Comparison of ENCODE assay signal across 25 cellular contexts in genomic region chr7:32248505-32248904, GRCh38.
DNase-seq lines count a peak whose midpoint lies in the region; ATAC-seq, FAIRE-seq and TF ChIP-seq lines count a peak whose summit lies in the region.
"Had no signal": no experiment of that assay in that cellular context is flagged by ENCODE, and none has a peak within 500 bp of the region (broad histone marks: within the 10 kb centered on the region; RNA-seq: fewer than 3 reads in every experiment).

No MANE protein-coding gene starts in this region.

- WGBS in heart left ventricle, 4 donors: 35 to 66% (median 56%) methylated on average over 2 of the region's 2 CpGs
- WGBS in small intestine, 3 donors: 57 to 72% (median 63%) methylated on average over 2 of the region's 2 CpGs

- no peak for TF ChIP-seq POLR2A in heart left ventricle (IDR thresholded peaks at IDR 0.05)

- H3K9me3 ChIP-seq in heart left ventricle (no peaks in the 10 kb centered on the region), left ventricle myocardium inferior (replicated peaks) (no peaks in the 10 kb centered on the region), small intestine (ENCODE audit: control insufficient read depth, low read depth) (no peaks in the 10 kb centered on the region)
- H3K9me3 ChIP-seq: A549; BE2C; BLaER1 treated with 17β-estradiol and CSF1 and Interleukin-3, amounts not matched to agents 10 nM and 100 nM had no signal

- ATAC-seq in Right ventricle myocardium superior (ENCODE audit: poor library complexity): peak; percentile 74
- ATAC-seq in heart left ventricle: peak in 3 of 4 donors; percentile 20 to 55 (median 47)
- ATAC-seq: A549 had no signal

- H3K27me3 ChIP-seq in heart left ventricle (no peaks in the 10 kb centered on the region), left ventricle myocardium inferior (ENCODE audit: low read depth) (peaks cover 20% of the 10 kb centered on the region), small intestine (ENCODE audit: control insufficient read depth in 2 of 2, insufficient read depth in 2 of 2, low read length in 2 of 2) (peaks cover 0 to 3% of the 10 kb centered on the region in 2 donors)
- H3K27me3 ChIP-seq: BE2C; BLaER1 treated with 17β-estradiol and CSF1 and Interleukin-3, amounts not matched to agents 10 nM and 100 nM had no signal

- H3K36me3 ChIP-seq in heart left ventricle: no peaks in the 10 kb centered on the region
- no peaks in the 10 kb centered on the region for H3K36me3 ChIP-seq in left ventricle myocardium inferior
- no peaks in the 10 kb centered on the region for H3K36me3 ChIP-seq in small intestine (ENCODE audit: control insufficient read depth in 2 of 2, insufficient read depth in 2 of 2, low read length in 2 of 2)
- H3K36me3 ChIP-seq: BE2C; BLaER1 treated with 17β-estradiol and CSF1 and Interleukin-3, amounts not matched to agents 10 nM and 100 nM had no signal

- H3K4me3 ChIP-seq in heart left ventricle (no peak overlapping the region), left ventricle myocardium inferior (no peak overlapping the region), small intestine (ENCODE audit: low read depth in 1 of 2, low read length in 2 of 2) (no peak overlapping the region)
- H3K4me3 ChIP-seq: A549; BLaER1 treated with 17β-estradiol and CSF1 and Interleukin-3, amounts not matched to agents 10 nM and 100 nM; GM23248 had no signal

- FAIRE-seq in urothelium cell line (lab: Jason Lieb, UNC): peak; percentile 48
- FAIRE-seq in small intestine (lab: Jason Lieb, UNC): no peak
- FAIRE-seq: A549, GM12891, GM18507, H1 had no signal

- H3K4me1 ChIP-seq in heart left ventricle: peaks cover 0 to 21% (median 0%) of the 10 kb centered on the region in 12 donors
- peaks cover 16% of the 10 kb centered on the region for H3K4me1 ChIP-seq in left ventricle myocardium inferior
- no peaks in the 10 kb centered on the region for H3K4me1 ChIP-seq in small intestine (ENCODE audit: control insufficient read depth in 2 of 2, insufficient read depth in 1 of 2, low read depth in 1 of 2, low read length in 1 of 2)
- H3K4me1 ChIP-seq: A549; BE2C; BLaER1 treated with 17β-estradiol and CSF1 and Interleukin-3, amounts not matched to agents 10 nM and 100 nM had no signal

- DNase-seq in Right ventricle myocardium superior (no peak), cardiac septum (ENCODE audit: low spot score) (no peak), heart left ventricle (no peak), left ventricle myocardium inferior (no peak), urothelium cell line (ENCODE audit: low spot score) (no peak), small intestine (no peak), NCI-H146 (lab: John Stamatoyannopoulos, UW) (no peak), ureter (ENCODE audit: low spot score) (no peak)
- DNase-seq: 8988T; ACHN; AML-193; BE2C; CD4-positive, alpha-beta T cell; CD8-positive, alpha-beta memory T cell; DMS53; DMS79 treated with DMSO at 0.1 percent for 48 hours; GF-D8; GM23248; H7; HCEC 1CT had no signal

- TF ChIP-seq CTCF in heart left ventricle (IDR thresholded peaks at IDR 0.05) (no peak), left ventricle myocardium inferior (IDR thresholded peaks at IDR 0.05; ENCODE audit: borderline replicate concordance) (no peak)

- intact Hi-C loops in Right ventricle myocardium superior (cut with DNase I): no loop called here
- intact Hi-C loops in cardiac septum (cut with DNase I): no loop called here
- intact Hi-C loops in heart left ventricle (cut with DNase I): no loop called here
- intact Hi-C loops in left ventricle myocardium inferior (cut with micrococcal nuclease): no loop called here

- H3K27ac ChIP-seq in heart left ventricle (no peak overlapping the region), left ventricle myocardium inferior (replicated peaks) (peak overlapping the region; percentile 20), small intestine (ENCODE audit: low read depth in 1 of 2, low read length in 1 of 2) (no peak overlapping the region)
- H3K27ac ChIP-seq: A549; BLaER1 treated with 17β-estradiol and CSF1 and Interleukin-3, amounts not matched to agents 10 nM and 100 nM; GM23248 had no signal
